Comparison of ENCODE assay signal across 9 cellular contexts in genomic region chr17:82294086-82294773, GRCh38. TPM values are rescaled to one million over a fixed set of nuclear protein-coding genes. Genes with fewer than 3 reads are reported as not detected.
DNase-seq lines count a peak whose midpoint lies in the region; ATAC-seq and TF ChIP-seq lines count a peak whose summit lies in the region.
"Had no signal": no experiment of that assay in that cellular context is flagged by ENCODE, and none has a peak within 500 bp of the region (broad histone marks: within the 10 kb centered on the region; RNA-seq: fewer than 3 reads in every experiment).

No MANE protein-coding gene starts in this region.

- no peak for TF ChIP-seq EP300 in esophagus muscularis mucosa (IDR thresholded peaks at IDR 0.05)

- H3K27me3 ChIP-seq in esophagus muscularis mucosa: no peaks in the 10 kb centered on the region
- H3K27me3 ChIP-seq in rectal smooth muscle tissue (ENCODE audit: control insufficient read depth, insufficient read depth, low read length): no peaks in the 10 kb centered on the region

- DNase-seq in esophagus muscularis mucosa (ENCODE audit: extremely low spot score) (no peak), NAMALWA (ENCODE audit: low spot score) (no peak)
- DNase-seq in stimulated activated CD4-positive, alpha-beta T cell treated with anti-CD3 and anti-CD28 coated beads, Interleukin-2, amount 100 ng/mL, for 24 hours: no peak
- no peak for DNase-seq in activated CD8-positive, alpha-beta memory T cell treated with anti-CD3 and anti-CD28 coated beads, Interleukin-2, amount 50 U/mL, for 4 hours

- H3K9me3 ChIP-seq in ES-I3 (ENCODE audit: control insufficient read depth, insufficient read depth, low read length): no peaks in the 10 kb centered on the region
- no peaks in the 10 kb centered on the region for H3K9me3 ChIP-seq in esophagus muscularis mucosa

- peaks cover 9% of the 10 kb centered on the region; the same call in 1 of the 2 replicates for H3K4me1 ChIP-seq in ES-I3 (ENCODE audit: insufficient read depth, low read length)
- peaks cover 49 to 72% (median 64%) of the 10 kb centered on the region in 4 donors for H3K4me1 ChIP-seq in esophagus muscularis mucosa
- peaks cover 24% of the 10 kb centered on the region for H3K4me1 ChIP-seq in rectal smooth muscle tissue (ENCODE audit: control insufficient read depth, insufficient read depth, low read length)

- H3K4me3 ChIP-seq in esophagus muscularis mucosa (peak overlapping the region; percentile 66 to 87 (median 79)), rectal smooth muscle tissue (ENCODE audit: low read length) (peak overlapping the region; percentile 34)

- H3K9ac ChIP-seq in ES-I3 (ENCODE audit: low read depth, low read length) (peak overlapping the region; percentile 69), rectal smooth muscle tissue (ENCODE audit: low read length) (no peak overlapping the region)

- no peak for TF ChIP-seq POLR2A in esophagus muscularis mucosa (IDR thresholded peaks at IDR 0.05; ENCODE audit: low read depth)

- intact Hi-C loops in esophagus muscularis mucosa (cut with DNase I): loop anchor here (5.0 kb wide), 1 partner anchor 57 kb away; no protein-coding TSS in a partner anchor

- TF ChIP-seq CTCF in VCaP (conservative IDR thresholded peaks at IDR 0.05): no peak
- no peak for TF ChIP-seq CTCF in esophagus muscularis mucosa (IDR thresholded peaks at IDR 0.05)

- H3K36me3 ChIP-seq in ES-I3 (ENCODE audit: insufficient read depth, low read length) (no peaks in the 10 kb centered on the region), esophagus muscularis mucosa (no peaks in the 10 kb centered on the region), rectal smooth muscle tissue (ENCODE audit: control insufficient read depth, insufficient read depth, low read length) (no peaks in the 10 kb centered on the region)

- H3K27ac ChIP-seq in VCaP (peak overlapping the region; percentile 99), esophagus muscularis mucosa (replicated peaks in 1 of 4) (peak overlapping the region; percentile 94 to 99 (median 96)), rectal smooth muscle tissue (ENCODE audit: low read depth, low read length) (peak overlapping the region; percentile 85)

- 86% methylated on average over 14 of the region's 14 CpGs for WGBS in esophagus muscularis mucosa

- no peak for ATAC-seq in HG03378 (IDR thresholded peaks at IDR 0.05; ENCODE audit: unreplicated experiment)

RNA-seq across cellular contexts. Expression of gene CSNK1D, which starts 20.7 kb away (rescaled TPM):
- total RNA-seq in esophagus muscularis mucosa: 10 to 100 TPM; 47.2 to 65.5 (median 61.0) TPM

RNA-seq across cellular contexts. Expression of gene CD7, which starts 23.2 kb away (rescaled TPM):
- 1 to 10 TPM in 2 of 4 donors, under 1 TPM in 1, not detected in 1; 0.91 to 5.7 (median 2.0) TPM for total RNA-seq in esophagus muscularis mucosa
- total RNA-seq: SK-MEL-5 had no signal

RNA-seq across cellular contexts. Expression of gene SECTM1, which starts 39.3 kb away (rescaled TPM):
- 10 to 100 TPM in 3 of 4 donors, 1 to 10 TPM in 1; 10.0 to 41.1 (median 22.2) TPM for total RNA-seq in esophagus muscularis mucosa
